Comparison of ENCODE assay signal across 8 cellular contexts in genomic region chr7:141754939-141755338, GRCh38. TPM values are rescaled to one million over a fixed set of nuclear protein-coding genes. Genes with fewer than 3 reads are reported as not detected.
A peak's percentile ranks its signal among the peaks of the same experiment; 100 is the strongest.
DNase-seq lines count a peak whose midpoint lies in the region; ATAC-seq and TF ChIP-seq lines count a peak whose summit lies in the region.

No MANE protein-coding gene starts in this region.

- peak; percentile 8 for DNase-seq in GM20000 (ENCODE audit: low spot score)
- DNase-seq in SJCRH30 = peak; percentile 13 to 61
- peak; percentile 64 for DNase-seq in iPS-NIHi7 (ENCODE audit: extremely low spot score)
- no peak for DNase-seq in upper lobe of left lung
- no peak for DNase-seq in SIG-M5 treated with dmso at 0.1 percent for 504 hours (lab: John Stamatoyannopoulos, UW; ENCODE audit: unreplicated experiment)
- no peak for DNase-seq in nucleus accumbens (lab: John Stamatoyannopoulos, UW)

- 78 to 100% methylated on average over 6 of the region's 6 CpGs for WGBS in upper lobe of left lung, 2 donors

- H3K4me1 ChIP-seq in SJCRH30 (no peaks in the 10 kb centered on the region), upper lobe of left lung (no peaks in the 10 kb centered on the region)

- no peak overlapping the region for H3K4me3 ChIP-seq in SJCRH30
- no peak overlapping the region for H3K4me3 ChIP-seq in upper lobe of left lung

- H3K27ac ChIP-seq in C4-2B (no peak overlapping the region), SJCRH30 (no peak overlapping the region), upper lobe of left lung (no peak overlapping the region)

- TF ChIP-seq POLR2A in upper lobe of left lung (IDR thresholded peaks at IDR 0.05) = no peak

- H3K9me3 ChIP-seq in SJCRH30 (replicated peaks) (peaks cover 19% of the 10 kb centered on the region), upper lobe of left lung (peaks cover 5 to 29% (median 22%) of the 10 kb centered on the region in 4 donors)

- H3K36me3 ChIP-seq in SJCRH30 (peaks cover 70% of the 10 kb centered on the region), upper lobe of left lung (peaks cover 19 to 70% (median 57%) of the 10 kb centered on the region in 4 donors)

- TF ChIP-seq EP300 in upper lobe of left lung (IDR thresholded peaks at IDR 0.05) = no peak

- ATAC-seq in GM19324 (IDR thresholded peaks at IDR 0.05; ENCODE audit: low FRiP score, unreplicated experiment) (no peak), upper lobe of left lung (ENCODE audit: low FRiP score in 2 of 2) (no peak)

- H3K27me3 ChIP-seq in SJCRH30 (no peaks in the 10 kb centered on the region), upper lobe of left lung (no peaks in the 10 kb centered on the region)

- peak; percentile 77 for TF ChIP-seq CTCF in C4-2B (conservative IDR thresholded peaks at IDR 0.05)
- peak; percentile 31 for TF ChIP-seq CTCF in GM20000 (IDR thresholded peaks at IDR 0.05; ENCODE audit: extremely low read depth, missing control alignments)
- peak in 3 of 6 experiments; percentile 29 to 47 (median 31) for TF ChIP-seq CTCF in upper lobe of left lung (IDR thresholded peaks at IDR 0.05)

RNA-seq across cellular contexts. Expression of gene TAS2R3, which starts 9.0 kb away (rescaled TPM):
- total RNA-seq in SJCRH30 (2014; rRNA removed; shearing (Covaris generic)) = 0.24 and 0.38 TPM in 2 replicates
- 1 to 10 TPM in 4 of 6 donors, under 1 TPM in 1, not detected in 1; 0.91 to 4.3 (median 1.5) TPM for total RNA-seq in upper lobe of left lung

RNA-seq across cellular contexts. Expression of gene SSBP1, which starts 16.8 kb away (rescaled TPM):
- 369 and 396 TPM in 2 replicates for total RNA-seq in SJCRH30 (2014; rRNA removed; shearing (Covaris generic))
- 100 to 1,000 TPM in 1 of 6 donors, 10 to 100 TPM in 5; 30.2 to 114 (median 66.8) TPM for total RNA-seq in upper lobe of left lung

RNA-seq across cellular contexts. Expression of gene TAS2R4, which starts 21.5 kb away (rescaled TPM):
- 0.18 and 0.43 TPM in 2 replicates for total RNA-seq in SJCRH30 (2014; rRNA removed; shearing (Covaris generic))
- total RNA-seq in upper lobe of left lung = 1 to 10 TPM in 4 of 6 donors, under 1 TPM in 2; 0.33 to 3.1 (median 1.3) TPM

RNA-seq across cellular contexts. Expression of gene TAS2R5, which starts 35.1 kb away (rescaled TPM):
- total RNA-seq in SJCRH30 (2014; rRNA removed; shearing (Covaris generic)) = 0.18 TPM in 1 of 2 replicates, not detected in the other
- 1 to 10 TPM; 1.3 to 8.4 (median 1.9) TPM for total RNA-seq in upper lobe of left lung

RNA-seq across cellular contexts. Expression of gene WEE2, which starts 46.8 kb away (rescaled TPM):
- total RNA-seq in SJCRH30 (2014; rRNA removed; shearing (Covaris generic)) = not detected in 2 replicates
- under 1 TPM in 1 of 6 donors, not detected in 5; 0.78 TPM for total RNA-seq in upper lobe of left lung

Comparison
In these comparisons a context has a peak if more than half of its experiments do, and no peak if none do; other contexts are left out.
1. DNase-seq: peak in GM20000 (single experiment), SJCRH30 (2 of 2) and iPS-NIHi7 (single experiment); none in upper lobe of left lung (0 of 2), SIG-M5 treated with dmso at 0.1 percent for 504 hours (single experiment) and nucleus accumbens (0 of 56).